Comparison of ENCODE assay signal across 25 cellular contexts in genomic region chr17:71461504-71462197, GRCh38.
DNase-seq lines count a peak whose midpoint lies in the region; ATAC-seq and TF ChIP-seq lines count a peak whose summit lies in the region.
"Had no signal": no experiment of that assay in that cellular context is flagged by ENCODE, and none has a peak within 500 bp of the region (broad histone marks: within the 10 kb centered on the region; RNA-seq: fewer than 3 reads in every experiment).

No MANE protein-coding gene starts in this region.

- H3K27me3 ChIP-seq in BE2C, result no peaks in the 10 kb centered on the region
- H3K27me3 ChIP-seq in KMS-11 (ENCODE audit: insufficient read depth, low read depth), result no peaks in the 10 kb centered on the region
- H3K27me3 ChIP-seq: MG63, testis had no signal

- no peak overlapping the region for H3K4me3 ChIP-seq in BE2C (ENCODE audit: low read depth, low read length)
- H3K4me3 ChIP-seq in KMS-11 (IDR thresholded peaks at IDR 0.05; ENCODE audit: insufficient read depth, low read depth, low read length), result no peak overlapping the region
- H3K4me3 ChIP-seq: GM23248, MG63, testis had no signal

- H3K27ac ChIP-seq in KMS-11, result peak overlapping the region; percentile 28; the same call in 1 of the 2 replicates
- H3K27ac ChIP-seq: GM23248, parathyroid adenoma, testis had no signal

- no peak overlapping the region for H3K4me3 Mint-ChIP-seq in mesothelial cell of epicardium
- H3K4me3 Mint-ChIP-seq: activated B cell treated with CpG ODN at 0.5 μM for 24 hours; activated naive CD8-positive, alpha-beta T cell treated with anti-CD3 and anti-CD28 coated beads, Interleukin-2, amount 10 ng/mL, durations not matched to agents 7 days and 5 days; activated T-helper 17 cell treated with anti-CD3 and anti-CD28 coated beads, Interleukin-2, amount 50 U/mL, for 72 hours; nephron had no signal

- no peak overlapping the region for H3K27ac Mint-ChIP-seq in mesothelial cell of epicardium
- H3K27ac Mint-ChIP-seq: activated B cell treated with CpG ODN at 0.5 μM for 24 hours; activated naive CD8-positive, alpha-beta T cell treated with anti-CD3 and anti-CD28 coated beads, Interleukin-2, amount 10 ng/mL, durations not matched to agents 7 days and 5 days; activated T-helper 17 cell treated with anti-CD3 and anti-CD28 coated beads, Interleukin-2, amount 50 U/mL, for 72 hours; nephron had no signal

- H3K4me2 ChIP-seq in KMS-11, result peak overlapping the region; percentile 6; the same call in 1 of the 2 replicates

- no peak for TF ChIP-seq CTCF in BE2C (IDR thresholded peaks at IDR 0.05; ENCODE audit: low read depth, low read length)
- no peak for TF ChIP-seq CTCF in KMS-11 (conservative IDR thresholded peaks at IDR 0.05; ENCODE audit: low read depth, low read length)
- no peak for TF ChIP-seq CTCF in mesothelial cell of epicardium (IDR thresholded peaks at IDR 0.05; ENCODE audit: unreplicated experiment)

- H3K36me3 ChIP-seq in BE2C, result no peaks in the 10 kb centered on the region
- H3K36me3 ChIP-seq in KMS-11 (ENCODE audit: insufficient read depth), result no peaks in the 10 kb centered on the region
- H3K36me3 ChIP-seq: MG63 had no signal

- no peaks in the 10 kb centered on the region for H3K79me2 ChIP-seq in KMS-11 (ENCODE audit: insufficient read depth, low read depth)
- H3K79me2 ChIP-seq: parathyroid adenoma had no signal

- H3K9me3 Mint-ChIP-seq in mesothelial cell of epicardium, result peaks cover 9% of the 10 kb centered on the region
- H3K9me3 Mint-ChIP-seq: activated naive CD8-positive, alpha-beta T cell treated with anti-CD3 and anti-CD28 coated beads, Interleukin-2, amount 10 ng/mL, durations not matched to agents 7 days and 5 days had no signal

- no peaks in the 10 kb centered on the region for H4K20me1 ChIP-seq in KMS-11 (ENCODE audit: insufficient read depth)

- peaks cover 4% of the 10 kb centered on the region for H3K36me3 Mint-ChIP-seq in mesothelial cell of epicardium
- H3K36me3 Mint-ChIP-seq: activated naive CD8-positive, alpha-beta T cell treated with anti-CD3 and anti-CD28 coated beads, Interleukin-2, amount 10 ng/mL, durations not matched to agents 7 days and 5 days had no signal

- DNase-seq in BE2C, result peak; percentile 72
- DNase-seq in NCI-H2107 (lab: John Stamatoyannopoulos, UW), result peak; percentile 44
- peak; percentile 52 for DNase-seq in astrocyte of the hippocampus (ENCODE audit: low read depth, low spot score)
- DNase-seq in NCI-H187 treated with DMSO at 0.1 percent for 48 hours (lab: John Stamatoyannopoulos, UW), result no peak
- no peak for DNase-seq in mesothelial cell of epicardium (ENCODE audit: low spot score in 2 of 2, unreplicated experiment in 2 of 2)
- DNase-seq in germinal center (ENCODE audit: low spot score), result no peak
- DNase-seq: activated B cell treated with CpG ODN at 0.5 μM for 24 hours; activated CD4-positive, alpha-beta T cell treated with anti-CD3 and anti-CD28 coated beads, Interleukin-2, amount 50 U/mL, for 4 hours; activated CD8-positive, alpha-beta memory T cell treated with anti-CD3 and anti-CD28 coated beads, Interleukin-2, amount 50 U/mL, for 4 hours; activated naive CD8-positive, alpha-beta T cell treated with anti-CD3 and anti-CD28 coated beads, Interleukin-2, amount 10 ng/mL, durations not matched to agents 7 days and 5 days; islet precursor cell; NCI-H1694 treated with DMSO at 0.1 percent for 48 hours; NCI-H446; stimulated activated CD4-positive, alpha-beta T cell treated with anti-CD3 and anti-CD28 coated beads, Interleukin-4, amount 100 ng/mL, for 4 hours; stimulated activated naive CD4-positive, alpha-beta T cell; T-helper 9 cell had no signal

- H3K9me3 ChIP-seq in BE2C, result no peaks in the 10 kb centered on the region
- H3K9me3 ChIP-seq: MG63, testis had no signal

- H3K4me1 ChIP-seq in BE2C (peaks cover 4% of the 10 kb centered on the region; the same call in 1 of the 2 replicates), KMS-11 (ENCODE audit: low read depth, poor library complexity, severe bottlenecking) (peaks cover 9% of the 10 kb centered on the region)
- H3K4me1 ChIP-seq: parathyroid adenoma, testis had no signal

- no peak overlapping the region for H2AFZ ChIP-seq in KMS-11 (ENCODE audit: low read depth)
- H2AFZ ChIP-seq: GM23248, parathyroid adenoma had no signal

- peaks cover 23% of the 10 kb centered on the region for H3K4me1 Mint-ChIP-seq in mesothelial cell of epicardium
- H3K4me1 Mint-ChIP-seq: activated B cell treated with CpG ODN at 0.5 μM for 24 hours; activated naive CD8-positive, alpha-beta T cell treated with anti-CD3 and anti-CD28 coated beads, Interleukin-2, amount 10 ng/mL, durations not matched to agents 7 days and 5 days; activated T-helper 17 cell treated with anti-CD3 and anti-CD28 coated beads, Interleukin-2, amount 50 U/mL, for 72 hours; nephron had no signal

- H3K9ac ChIP-seq in KMS-11, result no peak overlapping the region
- H3K9ac ChIP-seq: GM23248, parathyroid adenoma had no signal

- ATAC-seq in GM21526 (IDR thresholded peaks at IDR 0.05; ENCODE audit: low FRiP score, unreplicated experiment), result no peak
- ATAC-seq: activated T-helper 17 cell treated with anti-CD3 and anti-CD28 coated beads, Interleukin-2, amount 50 U/mL, for 72 hours; right cardiac atrium had no signal

- H3K27me3 Mint-ChIP-seq in mesothelial cell of epicardium (ENCODE audit: low read depth), result peaks cover 1% of the 10 kb centered on the region
- H3K27me3 Mint-ChIP-seq: activated B cell treated with CpG ODN at 0.5 μM for 24 hours; activated naive CD8-positive, alpha-beta T cell treated with anti-CD3 and anti-CD28 coated beads, Interleukin-2, amount 10 ng/mL, durations not matched to agents 7 days and 5 days had no signal

Comparison
In these comparisons a context has a peak if more than half of its experiments do, and no peak if none do; other contexts are left out.
1. DNase-seq: peak in BE2C (single experiment), NCI-H2107 (single experiment) and astrocyte of the hippocampus (single experiment); none in NCI-H187 treated with DMSO at 0.1 percent for 48 hours (single experiment), mesothelial cell of epicardium (0 of 2) and germinal center (single experiment).